Comparison of ENCODE assay signal across 2 cellular contexts in the genomic region with DNA sequence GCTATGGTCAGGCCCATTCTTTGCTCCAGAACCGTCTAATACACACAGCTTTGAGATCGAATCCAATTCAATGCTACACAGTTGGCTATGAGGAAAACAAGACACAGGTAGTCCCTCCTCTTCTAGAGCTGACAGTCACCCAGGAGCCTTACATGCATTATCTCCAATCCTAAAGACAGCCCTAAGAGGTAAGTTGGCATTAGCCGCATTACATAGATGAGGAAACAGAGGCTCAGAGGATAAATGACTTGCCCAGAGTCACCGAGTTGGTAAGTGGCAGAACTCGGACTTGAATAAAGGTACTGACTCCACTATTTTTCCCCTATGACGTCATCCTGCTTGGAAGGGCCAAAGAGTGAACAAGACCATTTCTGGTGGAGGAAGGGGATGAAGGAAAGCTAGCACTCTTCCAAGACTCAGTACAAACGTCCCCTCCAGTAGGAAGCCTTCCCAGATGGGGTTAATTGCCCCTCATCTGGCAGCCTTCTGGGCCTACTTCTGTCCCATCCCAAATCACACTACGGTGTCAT.
TF ChIP-seq lines count a peak whose summit lies in the region.

No MANE protein-coding gene starts in this region.

TF ChIP-seq in HepG2, 621 proteins besides CTCF, POLR2A, EP300 and RAD21:
- TF ChIP-seq ZNF615 (CRISPR knock-in tag; IDR thresholded peaks at IDR 0.05; ENCODE audit: borderline replicate concordance) (no peak), ATF7 (IDR thresholded peaks at IDR 0.05) (peak; percentile 96), ATF7 (CRISPR knock-in tag; IDR thresholded peaks at IDR 0.05) (no peak), CREB1 (IDR thresholded peaks at IDR 0.05) (peak; percentile 90), CREB1 (CRISPR knock-in tag; IDR thresholded peaks at IDR 0.05) (no peak)
- TF ChIP-seq, protein P1, sequence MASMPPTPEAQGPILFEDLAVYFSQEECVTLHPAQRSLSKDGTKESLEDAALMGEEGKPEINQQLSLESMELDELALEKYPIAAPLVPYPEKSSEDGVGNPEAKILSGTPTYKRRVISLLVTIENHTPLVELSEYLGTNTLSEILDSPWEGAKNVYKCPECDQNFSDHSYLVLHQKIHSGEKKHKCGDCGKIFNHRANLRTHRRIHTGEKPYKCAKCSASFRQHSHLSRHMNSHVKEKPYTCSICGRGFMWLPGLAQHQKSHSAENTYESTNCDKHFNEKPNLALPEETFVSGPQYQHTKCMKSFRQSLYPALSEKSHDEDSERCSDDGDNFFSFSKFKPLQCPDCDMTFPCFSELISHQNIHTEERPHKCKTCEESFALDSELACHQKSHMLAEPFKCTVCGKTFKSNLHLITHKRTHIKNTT (CRISPR knock-in tag; IDR thresholded peaks at IDR 0.05): no peak

TF ChIP-seq in K562, 482 proteins besides CTCF, POLR2A, EP300 and RAD21:
- peak; percentile 35; the same call in 1 of the 2 replicates for TF ChIP-seq JUND (IDR thresholded peaks at IDR 0.05; ENCODE audit: borderline replicate concordance, low read depth, low read length)
- TF ChIP-seq JUND (tag; IDR thresholded peaks at IDR 0.05; ENCODE audit: borderline replicate concordance, low read depth, low read length): no peak
- TF ChIP-seq ATF7 (IDR thresholded peaks at IDR 0.05): peak; percentile 72; the same call in 1 of the 2 replicates
- no peak for TF ChIP-seq PHB (CRISPR knock-in tag; IDR thresholded peaks at IDR 0.05)
- no peak for TF ChIP-seq TOE1 (IDR thresholded peaks at IDR 0.05; ENCODE audit: borderline replicate concordance)
- no peak for TF ChIP-seq TOE1 (CRISPR knock-in tag; IDR thresholded peaks at IDR 0.05; ENCODE audit: borderline replicate concordance, low read depth)
- TF ChIP-seq, protein P2, sequence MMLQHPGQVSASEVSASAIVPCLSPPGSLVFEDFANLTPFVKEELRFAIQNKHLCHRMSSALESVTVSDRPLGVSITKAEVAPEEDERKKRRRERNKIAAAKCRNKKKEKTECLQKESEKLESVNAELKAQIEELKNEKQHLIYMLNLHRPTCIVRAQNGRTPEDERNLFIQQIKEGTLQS (IDR thresholded peaks at IDR 0.05): peak; percentile 77
- TF ChIP-seq, protein P2 (CRISPR knock-in tag; conservative IDR thresholded peaks at IDR 0.05): no peak
- TF ChIP-seq BCOR (IDR thresholded peaks at IDR 0.05): peak; percentile 67; the same call in 1 of the 2 replicates
- peak; percentile 77 for TF ChIP-seq RBM25 (IDR thresholded peaks at IDR 0.05; ENCODE audit: low read depth, low read length, severe bottlenecking)
